8 cellular contexts compared by ENCODE assay signal in genomic region chr5:132866342-132867045, GRCh38. TPM values are rescaled to one million over a fixed set of nuclear protein-coding genes. Genes with fewer than 3 reads are reported as not detected.
DNase-seq lines count a peak whose midpoint lies in the region; ATAC-seq and TF ChIP-seq lines count a peak whose summit lies in the region.

Gene GDF9, minus strand, starts transcription at chr5:132866469. Its CDS starts 1,936 bp downstream, at chr5:132864533.
Gene UQCRQ, plus strand, starts transcription at chr5:132866642. Its CDS starts 240 bp downstream, at chr5:132866882.

- intact Hi-C loops in left ventricle myocardium inferior (cut with micrococcal nuclease): no loop called here

- H3K36me3 ChIP-seq in left ventricle myocardium inferior (peaks cover 33% of the 10 kb centered on the region), urinary bladder (ENCODE audit: insufficient read depth) (peaks cover 4% of the 10 kb centered on the region)

- no peaks in the 10 kb centered on the region for H3K27me3 ChIP-seq in left ventricle myocardium inferior (ENCODE audit: low read depth)

- H3K36me3 Mint-ChIP-seq in progenitor cell of endocrine pancreas (ENCODE audit: insufficient read depth): peaks cover 11% of the 10 kb centered on the region

- no peaks in the 10 kb centered on the region for H3K9me3 ChIP-seq in left ventricle myocardium inferior (replicated peaks)

- H3K27ac Mint-ChIP-seq in progenitor cell of endocrine pancreas: peak within 1 kb of the TSS; percentile 100

- TF ChIP-seq CTCF in GM13976 (IDR thresholded peaks at IDR 0.05; ENCODE audit: borderline replicate concordance, control extremely low read depth, extremely low read depth, insufficient read depth, missing control alignments) (peak; percentile 19), left ventricle myocardium inferior (IDR thresholded peaks at IDR 0.05; ENCODE audit: borderline replicate concordance) (peak; percentile 32), progenitor cell of endocrine pancreas (IDR thresholded peaks at IDR 0.05; ENCODE audit: unreplicated experiment) (peak; percentile 12)

- under 1% methylated on average over 55 of the region's 55 CpGs for WGBS in urinary bladder

- in situ Hi-C loops in GM13976 (cut with MboI; ENCODE audit: low sequenced_read_pairs, unreplicated experiment): no loop called here

- peak within 1 kb of the TSS; percentile 95 for H3K4me3 ChIP-seq in left ventricle myocardium inferior
- H3K4me3 ChIP-seq in urinary bladder (ENCODE audit: low read depth, low read length): peak within 1 kb of the TSS; percentile 74

- peak; percentile 98 for ATAC-seq in HG02870 (IDR thresholded peaks at IDR 0.05; ENCODE audit: unreplicated experiment)

- peak within 1 kb of the TSS; percentile 96 for H3K4me3 Mint-ChIP-seq in progenitor cell of endocrine pancreas (ENCODE audit: low read depth)

- H3K27ac ChIP-seq in left ventricle myocardium inferior (replicated peaks): peak within 1 kb of the TSS; percentile 97
- peak within 1 kb of the TSS; percentile 97 for H3K27ac ChIP-seq in urinary bladder (ENCODE audit: low read depth)

- H3K9me3 Mint-ChIP-seq in progenitor cell of endocrine pancreas (ENCODE audit: low read depth): no peaks in the 10 kb centered on the region

- peaks cover 20% of the 10 kb centered on the region for H3K4me1 Mint-ChIP-seq in progenitor cell of endocrine pancreas (ENCODE audit: low read depth)

- no peaks in the 10 kb centered on the region for H3K27me3 Mint-ChIP-seq in progenitor cell of endocrine pancreas

- DNase-seq in GM13976 (ENCODE audit: low spot score) (peak; percentile 98), NCI-H146 (lab: John Stamatoyannopoulos, UW) (peak; percentile 97), T-helper 1 cell (peak; percentile 85 to 98 (median 91)), amygdala (lab: John Stamatoyannopoulos, UW) (peak; percentile 66 to 99 (median 96)), left ventricle myocardium inferior (peak; percentile 95), progenitor cell of endocrine pancreas (ENCODE audit: low spot score, unreplicated experiment) (peak; percentile 87)

- H3K4me1 ChIP-seq in left ventricle myocardium inferior: peaks cover 40% of the 10 kb centered on the region
- no peaks in the 10 kb centered on the region for H3K4me1 ChIP-seq in urinary bladder (ENCODE audit: insufficient read depth)

RNA-seq across cellular contexts. Expression of gene GDF9, which starts in this region (rescaled TPM):
- 0.52 TPM for total RNA-seq in left ventricle myocardium inferior
- 0.51 and 0.55 TPM in 2 replicates for total RNA-seq in progenitor cell of endocrine pancreas
- total RNA-seq in urinary bladder: 0.26 TPM
- polyA plus RNA-seq in urinary bladder: 0.65 TPM

RNA-seq across cellular contexts. Expression of gene UQCRQ, which starts in this region (rescaled TPM):
- total RNA-seq in left ventricle myocardium inferior (1,839 TPM), progenitor cell of endocrine pancreas (230 and 275 TPM in 2 replicates), urinary bladder (85.7 TPM)
- 257 TPM for polyA plus RNA-seq in urinary bladder

Comparison
In these comparisons a context has a peak if more than half of its experiments do, and no peak if none do; other contexts are left out.
1. Peak in every context shown above with its lines: DNase-seq, ATAC-seq, H3K4me3 ChIP-seq and H3K27ac ChIP-seq.